8 cellular contexts compared by ENCODE assay signal in the genomic region with DNA sequence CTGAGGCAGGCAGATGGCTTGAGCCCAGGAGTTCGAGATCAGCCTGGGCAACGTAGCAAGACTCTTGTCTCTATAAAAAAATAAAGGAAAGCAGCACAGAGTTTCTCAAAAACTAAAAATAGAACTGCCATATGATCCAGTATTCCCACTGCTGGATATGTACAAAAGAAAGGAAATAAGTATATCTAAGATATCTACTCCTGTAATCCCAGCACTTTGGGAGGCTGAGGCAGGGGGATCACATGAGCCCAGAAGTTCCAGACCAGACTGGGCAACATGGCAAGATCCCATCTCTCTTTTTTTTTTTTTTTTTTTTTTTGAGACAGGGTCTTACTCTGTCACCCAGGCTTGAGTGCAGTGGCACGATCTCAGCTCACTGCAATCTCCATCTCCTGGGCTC. TPM values are rescaled to one million over a fixed set of nuclear protein-coding genes. Genes with fewer than 3 reads are reported as not detected.
DNase-seq lines count a peak whose midpoint lies in the region; ATAC-seq and TF ChIP-seq lines count a peak whose summit lies in the region.
"Not testable (repeated sequence)": the region's sequence is repeated elsewhere in the genome, so short reads cannot be mapped to it uniquely, and the experiment has no call there.

No MANE protein-coding gene starts in this region.

- ATAC-seq in DND-41 (ENCODE audit: insufficient read depth, low read depth); T-cell (replicated peaks in 1 of 4); activated naive CD8-positive, alpha-beta T cell treated with anti-CD3 and anti-CD28 coated beads, Interleukin-2, amount 10 ng/mL, durations not matched to agents 7 days and 5 days (ENCODE audit: low read depth); memory B cell (ENCODE audit: low read depth): not testable (repeated sequence)

- POLR2A ChIA-PET in T-cell (lab: Charles Lee); activated CD4-positive, alpha-beta T cell treated with anti-CD3 and anti-CD28 coated beads, Interleukin-2, amount 10 ng/mL, durations not matched to agents 7 days and 5 days (lab: Charles Lee): not testable (repeated sequence)
- POLR2A ChIA-PET in activated naive CD8-positive, alpha-beta T cell treated with anti-CD3 and anti-CD28 coated beads, Interleukin-2, amount 10 ng/mL, durations not matched to agents 7 days and 5 days (lab: Charles Lee), result interaction anchor here (0.7 kb wide), 1 partner anchor 560 kb away, joined by 7 read pairs; no protein-coding TSS in a partner anchor

- H3K4me1 ChIP-seq in BLaER1 (peaks cover 28% of the 10 kb centered on the region), DND-41 (ENCODE audit: insufficient read depth, low read length) (peaks cover 30% of the 10 kb centered on the region), neural progenitor cell (peaks cover 30% of the 10 kb centered on the region)

- H3K79me2 ChIP-seq in DND-41 (ENCODE audit: insufficient read depth, low read length) (peaks cover 37% of the 10 kb centered on the region), neural progenitor cell (ENCODE audit: low read depth) (peaks cover 28% of the 10 kb centered on the region)

- H3K9me3 Mint-ChIP-seq in T-cell; activated CD4-positive, alpha-beta T cell treated with anti-CD3 and anti-CD28 coated beads, Interleukin-2, amount 10 ng/mL, durations not matched to agents 7 days and 5 days; activated T-helper 1 cell treated with anti-CD3 and anti-CD28 coated beads, Interleukin-12 subunit alpha, Interleukin-12 subunit beta, Interleukin-2, Interleukin-4 antibody, amounts not matched to agents 30 ng/mL and 10 ng/mL and 1 ng/mL, durations not matched to agents 14 hours and 24 hours and 36 hours; activated naive CD8-positive, alpha-beta T cell treated with anti-CD3 and anti-CD28 coated beads, Interleukin-2, amount 10 ng/mL, durations not matched to agents 7 days and 5 days; memory B cell; neural progenitor cell: not testable (repeated sequence)

- peak overlapping the region; percentile 92; the same call in 1 of the 2 replicates for H3K4me2 ChIP-seq in BLaER1
- peak overlapping the region; percentile 97; the same call in 1 of the 2 replicates for H3K4me2 ChIP-seq in DND-41 (ENCODE audit: insufficient read depth, low read length)
- not testable (repeated sequence) for H3K4me2 ChIP-seq in neural progenitor cell

- H3K4me3 Mint-ChIP-seq in T-cell (peak overlapping the region; percentile 10 to 94 (median 39)), memory B cell (peak overlapping the region; percentile 3), neural progenitor cell (peak overlapping the region; percentile 13)
- H3K4me3 Mint-ChIP-seq in activated CD4-positive, alpha-beta T cell treated with anti-CD3 and anti-CD28 coated beads, Interleukin-2, amount 10 ng/mL, durations not matched to agents 7 days and 5 days, result peak overlapping the region; percentile 7
- H3K4me3 Mint-ChIP-seq in activated T-helper 1 cell treated with anti-CD3 and anti-CD28 coated beads, Interleukin-12 subunit alpha, Interleukin-12 subunit beta, Interleukin-2, Interleukin-4 antibody, amounts not matched to agents 30 ng/mL and 10 ng/mL and 1 ng/mL, durations not matched to agents 14 hours and 24 hours and 36 hours, result peak overlapping the region; percentile 44
- not testable (repeated sequence) for H3K4me3 Mint-ChIP-seq in activated naive CD8-positive, alpha-beta T cell treated with anti-CD3 and anti-CD28 coated beads, Interleukin-2, amount 10 ng/mL, durations not matched to agents 7 days and 5 days

- peaks cover 16 to 43% (median 25%) of the 10 kb centered on the region in 3 donors for H3K4me1 Mint-ChIP-seq in T-cell
- peaks cover 23% of the 10 kb centered on the region for H3K4me1 Mint-ChIP-seq in activated CD4-positive, alpha-beta T cell treated with anti-CD3 and anti-CD28 coated beads, Interleukin-2, amount 10 ng/mL, durations not matched to agents 7 days and 5 days
- peaks cover 18% of the 10 kb centered on the region for H3K4me1 Mint-ChIP-seq in activated T-helper 1 cell treated with anti-CD3 and anti-CD28 coated beads, Interleukin-12 subunit alpha, Interleukin-12 subunit beta, Interleukin-2, Interleukin-4 antibody, amounts not matched to agents 30 ng/mL and 10 ng/mL and 1 ng/mL, durations not matched to agents 14 hours and 24 hours and 36 hours (ENCODE audit: low read depth)
- H3K4me1 Mint-ChIP-seq in activated naive CD8-positive, alpha-beta T cell treated with anti-CD3 and anti-CD28 coated beads, Interleukin-2, amount 10 ng/mL, durations not matched to agents 7 days and 5 days, result peaks cover 14% of the 10 kb centered on the region
- peaks cover 34% of the 10 kb centered on the region for H3K4me1 Mint-ChIP-seq in memory B cell
- H3K4me1 Mint-ChIP-seq in neural progenitor cell, result peaks cover 39% of the 10 kb centered on the region

- not testable (repeated sequence) for H3K27me3 ChIP-seq in BLaER1; DND-41 (ENCODE audit: insufficient read depth, low read length, poor library complexity); neural progenitor cell

- H4K20me1 ChIP-seq in BLaER1, result peaks cover 26% of the 10 kb centered on the region
- peaks cover 26% of the 10 kb centered on the region for H4K20me1 ChIP-seq in DND-41 (ENCODE audit: insufficient read depth, low read length)
- peaks cover 24% of the 10 kb centered on the region for H4K20me1 ChIP-seq in neural progenitor cell (ENCODE audit: low read depth)

- not testable (repeated sequence) for H3K4me3 ChIP-seq in BLaER1; DND-41 (ENCODE audit: low read depth in 1 of 2, low read length in 2 of 2); neural progenitor cell

- not testable (repeated sequence) for H3K9ac ChIP-seq in BLaER1; DND-41 (ENCODE audit: low read depth, low read length); neural progenitor cell

- CTCF ChIA-PET in T-cell (lab: Charles Lee); activated CD4-positive, alpha-beta T cell treated with anti-CD3 and anti-CD28 coated beads, Interleukin-2, amount 10 ng/mL, durations not matched to agents 7 days and 5 days (lab: Charles Lee): not testable (repeated sequence)

- peak overlapping the region in 1 of 2 donors; percentile 34 for H3K27ac Mint-ChIP-seq in T-cell
- H3K27ac Mint-ChIP-seq in activated CD4-positive, alpha-beta T cell treated with anti-CD3 and anti-CD28 coated beads, Interleukin-2, amount 10 ng/mL, durations not matched to agents 7 days and 5 days; activated T-helper 1 cell treated with anti-CD3 and anti-CD28 coated beads, Interleukin-12 subunit alpha, Interleukin-12 subunit beta, Interleukin-2, Interleukin-4 antibody, amounts not matched to agents 30 ng/mL and 10 ng/mL and 1 ng/mL, durations not matched to agents 14 hours and 24 hours and 36 hours; memory B cell; neural progenitor cell: not testable (repeated sequence)
- peak overlapping the region; percentile 2 for H3K27ac Mint-ChIP-seq in activated naive CD8-positive, alpha-beta T cell treated with anti-CD3 and anti-CD28 coated beads, Interleukin-2, amount 10 ng/mL, durations not matched to agents 7 days and 5 days

- TF ChIP-seq CTCF in DND-41 (IDR thresholded peaks at IDR 0.05; ENCODE audit: borderline replicate concordance, extremely low read depth, low read length, poor library complexity, severe bottlenecking); neural progenitor cell (IDR thresholded peaks at IDR 0.05): not testable (repeated sequence)

- intact Hi-C loops in activated T-helper 1 cell treated with anti-CD3 and anti-CD28 coated beads, Interleukin-12 subunit alpha, Interleukin-12 subunit beta, Interleukin-2, Interleukin-4 antibody, amounts not matched to agents 30 ng/mL and 10 ng/mL and 1 ng/mL, durations not matched to agents 14 hours and 24 hours and 36 hours (cut with micrococcal nuclease), result loop anchor here (5.0 kb wide), 1 partner anchor 868 kb away; a partner anchor contains a TSS

- not testable (repeated sequence) for H3K27ac ChIP-seq in BLaER1; DND-41 (ENCODE audit: low read length); neural progenitor cell

- H3F3A ChIP-seq in neural progenitor cell (ENCODE audit: low read depth), result not testable (repeated sequence)

- peaks cover 19% of the 10 kb centered on the region for H3K36me3 ChIP-seq in BLaER1
- peaks cover 28% of the 10 kb centered on the region for H3K36me3 ChIP-seq in DND-41 (ENCODE audit: insufficient read depth, low read length)
- H3K36me3 ChIP-seq in neural progenitor cell, result not testable (repeated sequence)

- H2AFZ ChIP-seq in DND-41 (ENCODE audit: low read depth, low read length); neural progenitor cell (replicated peaks): not testable (repeated sequence)

- not testable (repeated sequence) for H3K9me3 ChIP-seq in BLaER1; DND-41 (ENCODE audit: insufficient read depth, low read length, severe bottlenecking); neural progenitor cell (ENCODE audit: low read depth)

- H3K36me3 Mint-ChIP-seq in T-cell, result peaks cover 22% of the 10 kb centered on the region
- H3K36me3 Mint-ChIP-seq in activated CD4-positive, alpha-beta T cell treated with anti-CD3 and anti-CD28 coated beads, Interleukin-2, amount 10 ng/mL, durations not matched to agents 7 days and 5 days (ENCODE audit: low read depth), result peaks cover 31% of the 10 kb centered on the region
- H3K36me3 Mint-ChIP-seq in activated T-helper 1 cell treated with anti-CD3 and anti-CD28 coated beads, Interleukin-12 subunit alpha, Interleukin-12 subunit beta, Interleukin-2, Interleukin-4 antibody, amounts not matched to agents 30 ng/mL and 10 ng/mL and 1 ng/mL, durations not matched to agents 14 hours and 24 hours and 36 hours (ENCODE audit: low read depth), result peaks cover 28% of the 10 kb centered on the region
- peaks cover 30% of the 10 kb centered on the region for H3K36me3 Mint-ChIP-seq in activated naive CD8-positive, alpha-beta T cell treated with anti-CD3 and anti-CD28 coated beads, Interleukin-2, amount 10 ng/mL, durations not matched to agents 7 days and 5 days
- H3K36me3 Mint-ChIP-seq in memory B cell, result peaks cover 16% of the 10 kb centered on the region
- not testable (repeated sequence) for H3K36me3 Mint-ChIP-seq in neural progenitor cell

- not testable (repeated sequence) for H3K27me3 Mint-ChIP-seq in T-cell; activated CD4-positive, alpha-beta T cell treated with anti-CD3 and anti-CD28 coated beads, Interleukin-2, amount 10 ng/mL, durations not matched to agents 7 days and 5 days; activated T-helper 1 cell treated with anti-CD3 and anti-CD28 coated beads, Interleukin-12 subunit alpha, Interleukin-12 subunit beta, Interleukin-2, Interleukin-4 antibody, amounts not matched to agents 30 ng/mL and 10 ng/mL and 1 ng/mL, durations not matched to agents 14 hours and 24 hours and 36 hours (ENCODE audit: insufficient read depth); activated naive CD8-positive, alpha-beta T cell treated with anti-CD3 and anti-CD28 coated beads, Interleukin-2, amount 10 ng/mL, durations not matched to agents 7 days and 5 days; memory B cell; neural progenitor cell (ENCODE audit: insufficient read depth, low read depth)

- not testable (repeated sequence) for DNase-seq in DND-41; T-cell; activated CD4-positive, alpha-beta T cell treated with anti-CD3 and anti-CD28 coated beads, Interleukin-2, amount 10 ng/mL, durations not matched to agents 7 days and 5 days; activated T-helper 1 cell treated with anti-CD3 and anti-CD28 coated beads, Interleukin-12 subunit alpha, Interleukin-12 subunit beta, Interleukin-2, Interleukin-4 antibody, amounts not matched to agents 30 ng/mL and 10 ng/mL and 1 ng/mL, durations not matched to agents 14 hours and 24 hours and 36 hours (ENCODE audit: low spot score); activated naive CD8-positive, alpha-beta T cell treated with anti-CD3 and anti-CD28 coated beads, Interleukin-2, amount 10 ng/mL, durations not matched to agents 7 days and 5 days; memory B cell (ENCODE audit: low spot score in 2 of 2); neural progenitor cell (ENCODE audit: low spot score)

RNA-seq across cellular contexts. Expression of a gene that starts 1.9 kb away (rescaled TPM):
- total RNA-seq in T-cell, result 100 to 1,000 TPM; 142 to 175 (median 161) TPM
- total RNA-seq in activated CD4-positive, alpha-beta T cell treated with anti-CD3 and anti-CD28 coated beads, Interleukin-2, amount 10 ng/mL, durations not matched to agents 7 days and 5 days, result 100 to 1,000 TPM; 127 to 130 TPM
- total RNA-seq in activated T-helper 1 cell treated with anti-CD3 and anti-CD28 coated beads, Interleukin-12 subunit alpha, Interleukin-12 subunit beta, Interleukin-2, Interleukin-4 antibody, amounts not matched to agents 30 ng/mL and 10 ng/mL and 1 ng/mL, durations not matched to agents 14 hours and 24 hours and 36 hours, result 102 and 104 TPM in 2 replicates
- total RNA-seq in activated naive CD8-positive, alpha-beta T cell treated with anti-CD3 and anti-CD28 coated beads, Interleukin-2, amount 10 ng/mL, durations not matched to agents 7 days and 5 days, result 100 to 1,000 TPM; 144 to 148 TPM
- 28.5 and 31.9 TPM in 2 replicates for total RNA-seq in neural progenitor cell (ENCODE audit: low replicate concordance)

RNA-seq across cellular contexts. Expression of a gene that starts 24.6 kb away (rescaled TPM):
- 10 to 100 TPM; 24.2 to 36.3 (median 26.5) TPM for total RNA-seq in T-cell
- 10 to 100 TPM; 24.7 to 24.9 TPM for total RNA-seq in activated CD4-positive, alpha-beta T cell treated with anti-CD3 and anti-CD28 coated beads, Interleukin-2, amount 10 ng/mL, durations not matched to agents 7 days and 5 days
- 23.4 and 25.9 TPM in 2 replicates for total RNA-seq in activated T-helper 1 cell treated with anti-CD3 and anti-CD28 coated beads, Interleukin-12 subunit alpha, Interleukin-12 subunit beta, Interleukin-2, Interleukin-4 antibody, amounts not matched to agents 30 ng/mL and 10 ng/mL and 1 ng/mL, durations not matched to agents 14 hours and 24 hours and 36 hours
- total RNA-seq in activated naive CD8-positive, alpha-beta T cell treated with anti-CD3 and anti-CD28 coated beads, Interleukin-2, amount 10 ng/mL, durations not matched to agents 7 days and 5 days, result 10 to 100 TPM; 28.8 to 29.7 TPM
- 13.3 and 19.0 TPM in 2 replicates for total RNA-seq in neural progenitor cell (ENCODE audit: low replicate concordance)

RNA-seq across cellular contexts. Expression of a gene that starts 24.9 kb away (rescaled TPM):
- total RNA-seq in T-cell, result 10 to 100 TPM; 18.8 to 30.9 (median 25.2) TPM
- total RNA-seq in activated CD4-positive, alpha-beta T cell treated with anti-CD3 and anti-CD28 coated beads, Interleukin-2, amount 10 ng/mL, durations not matched to agents 7 days and 5 days, result 10 to 100 TPM; 19.4 to 22.1 TPM
- total RNA-seq in activated T-helper 1 cell treated with anti-CD3 and anti-CD28 coated beads, Interleukin-12 subunit alpha, Interleukin-12 subunit beta, Interleukin-2, Interleukin-4 antibody, amounts not matched to agents 30 ng/mL and 10 ng/mL and 1 ng/mL, durations not matched to agents 14 hours and 24 hours and 36 hours, result 13.8 and 15.9 TPM in 2 replicates
- 10 to 100 TPM; 23.1 to 26.4 TPM for total RNA-seq in activated naive CD8-positive, alpha-beta T cell treated with anti-CD3 and anti-CD28 coated beads, Interleukin-2, amount 10 ng/mL, durations not matched to agents 7 days and 5 days
- 21.5 and 28.1 TPM in 2 replicates for total RNA-seq in neural progenitor cell (ENCODE audit: low replicate concordance)
